In genomic region chr11:96332236-96332761, GRCh38 we compare ENCODE assay signal across 11 cellular contexts. TPM values are rescaled to one million over a fixed set of nuclear protein-coding genes. Genes with fewer than 3 reads are reported as not detected.
DNase-seq lines count a peak whose midpoint lies in the region; ATAC-seq and TF ChIP-seq lines count a peak whose summit lies in the region.
"Had no signal": no experiment of that assay in that cellular context is flagged by ENCODE, and none has a peak within 500 bp of the region (broad histone marks: within the 10 kb centered on the region; RNA-seq: fewer than 3 reads in every experiment).

No MANE protein-coding gene starts in this region.

- in situ Hi-C loops in GM13976 (cut with MboI; ENCODE audit: low sequenced_read_pairs, unreplicated experiment), result no loop called here

- H3K27ac Mint-ChIP-seq in activated naive CD4-positive, alpha-beta T cell treated with anti-CD3 and anti-CD28 coated beads, Interleukin-2, amount 50 U/mL, for 24 hours, result peak overlapping the region; percentile 26

- H3K9me3 ChIP-seq in colonic mucosa, result no peaks in the 10 kb centered on the region
- H3K9me3 ChIP-seq in mesodermal cell (ENCODE audit: control insufficient read depth, low read length), result no peaks in the 10 kb centered on the region
- H3K9me3 ChIP-seq in upper lobe of right lung, result no peaks in the 10 kb centered on the region

- DNase-seq in activated naive CD4-positive, alpha-beta T cell treated with Interleukin-2 at 50 U/mL for 16 hours, result no peak
- DNase-seq in colonic mucosa (no peak), upper lobe of right lung (no peak), NOMO-1 treated with DMSO at 0.1 percent for 48 hours (lab: John Stamatoyannopoulos, UW; ENCODE audit: unreplicated experiment) (no peak), GM13976 (ENCODE audit: low spot score) (no peak)
- no peak for DNase-seq in effector CD4-positive, alpha-beta T cell
- DNase-seq: OCI-M1; stimulated activated naive CD4-positive, alpha-beta T cell treated with Interleukin-2 at 50 U/mL for 16 hours had no signal

- H3K36me3 Mint-ChIP-seq in activated naive CD4-positive, alpha-beta T cell treated with anti-CD3 and anti-CD28 coated beads, Interleukin-2, amount 50 U/mL, for 24 hours, result peaks cover 31% of the 10 kb centered on the region

- TF ChIP-seq CTCF in colonic mucosa (IDR thresholded peaks at IDR 0.05) (no peak), upper lobe of right lung (IDR thresholded peaks at IDR 0.05) (no peak), GM13976 (IDR thresholded peaks at IDR 0.05; ENCODE audit: borderline replicate concordance, control extremely low read depth, extremely low read depth, insufficient read depth, missing control alignments) (no peak)

- peak overlapping the region in 1 of 2 donors; percentile 60 for H3K9ac ChIP-seq in colonic mucosa (ENCODE audit: low read depth in 2 of 2, low read length in 2 of 2)
- H3K9ac ChIP-seq: BLaER1 treated with 17β-estradiol and CSF1 and Interleukin-3, amounts not matched to agents 10 nM and 100 nM had no signal

- 76 to 82% methylated on average over 5 to 8 of the region's 8 CpGs for WGBS in mesodermal cell (ENCODE audit: insufficient coverage in 2 of 2), 2 experiments

- H3K4me3 ChIP-seq in colonic mucosa, result no peak overlapping the region
- no peak overlapping the region for H3K4me3 ChIP-seq in mesodermal cell (ENCODE audit: extremely low read depth, insufficient read depth, low read length, poor library complexity, severe bottlenecking)
- no peak overlapping the region for H3K4me3 ChIP-seq in upper lobe of right lung
- H3K4me3 ChIP-seq: BLaER1 treated with 17β-estradiol and CSF1 and Interleukin-3, amounts not matched to agents 10 nM and 100 nM had no signal

- no peaks in the 10 kb centered on the region for H3K4me1 ChIP-seq in colonic mucosa
- H3K4me1 ChIP-seq in mesodermal cell (ENCODE audit: control insufficient read depth, insufficient read depth, low read length, poor library complexity, severe bottlenecking), result peaks cover 50% of the 10 kb centered on the region
- peaks cover 69% of the 10 kb centered on the region for H3K4me1 ChIP-seq in upper lobe of right lung

- H3K27ac ChIP-seq in colonic mucosa (peak overlapping the region; percentile 48), mesodermal cell (ENCODE audit: low read depth, low read length, severe bottlenecking) (peak overlapping the region; percentile 54), upper lobe of right lung (peak overlapping the region; percentile 65)

- H3K36me3 ChIP-seq in colonic mucosa (no peaks in the 10 kb centered on the region), mesodermal cell (ENCODE audit: control insufficient read depth, insufficient read depth, low read length) (peaks cover 31% of the 10 kb centered on the region), upper lobe of right lung (no peaks in the 10 kb centered on the region)

- H3K27me3 ChIP-seq in colonic mucosa (no peaks in the 10 kb centered on the region), upper lobe of right lung (no peaks in the 10 kb centered on the region)
- H3K27me3 ChIP-seq: BLaER1 treated with 17β-estradiol and CSF1 and Interleukin-3, amounts not matched to agents 10 nM and 100 nM had no signal

- no peaks in the 10 kb centered on the region for H3K9me3 Mint-ChIP-seq in activated naive CD4-positive, alpha-beta T cell treated with anti-CD3 and anti-CD28 coated beads, Interleukin-2, amount 50 U/mL, for 24 hours

- peaks cover 84% of the 10 kb centered on the region for H3K4me1 Mint-ChIP-seq in activated naive CD4-positive, alpha-beta T cell treated with anti-CD3 and anti-CD28 coated beads, Interleukin-2, amount 50 U/mL, for 24 hours

- H3K4me3 Mint-ChIP-seq in activated naive CD4-positive, alpha-beta T cell treated with anti-CD3 and anti-CD28 coated beads, Interleukin-2, amount 50 U/mL, for 24 hours, result peak overlapping the region; percentile 34

- peak; percentile 38 for ATAC-seq in upper lobe of right lung

- no peaks in the 10 kb centered on the region for H3K27me3 Mint-ChIP-seq in activated naive CD4-positive, alpha-beta T cell treated with anti-CD3 and anti-CD28 coated beads, Interleukin-2, amount 50 U/mL, for 24 hours

- intact Hi-C loops in colonic mucosa (cut with DNase I) (loop anchor here (10.0 kb wide), 1 partner anchor 1097 kb away; the partner anchor contains the start of gene SESN3), upper lobe of right lung (cut with DNase I) (no loop called here)

RNA-seq across cellular contexts. Expression of gene MAML2, which starts 10.7 kb away (rescaled TPM):
- total RNA-seq in colonic mucosa, result 10 to 100 TPM; 10.4 to 11.0 TPM
- 28.1 TPM for polyA plus RNA-seq in mesodermal cell (2013, experiment 1 of 2)
- 22.3 TPM for polyA plus RNA-seq in mesodermal cell (2013, experiment 2 of 2)
- 27.5 TPM for total RNA-seq in upper lobe of right lung

RNA-seq across cellular contexts. Expression of gene CCDC82, which starts 57.4 kb away (rescaled TPM):
- total RNA-seq in colonic mucosa (10 to 100 TPM; 11.6 to 20.4 TPM), upper lobe of right lung (28.4 TPM)
- 33.1 TPM for polyA plus RNA-seq in mesodermal cell (2013, experiment 1 of 2)
- polyA plus RNA-seq in mesodermal cell (2013, experiment 2 of 2), result 35.5 TPM

RNA-seq across cellular contexts. Expression of gene JRKL, which starts 57.5 kb away (rescaled TPM):
- total RNA-seq in colonic mucosa, result 10 to 100 TPM in 1 of 2 donors, 1 to 10 TPM in 1; 8.0 to 10.9 TPM
- 7.6 TPM for polyA plus RNA-seq in mesodermal cell (2013, experiment 1 of 2)
- 9.4 TPM for polyA plus RNA-seq in mesodermal cell (2013, experiment 2 of 2)
- 9.8 TPM for total RNA-seq in upper lobe of right lung
